19 cellular contexts compared by ENCODE assay signal in genomic region chr6:106872044-106872443, GRCh38.
DNase-seq lines count a peak whose midpoint lies in the region; ATAC-seq, FAIRE-seq and TF ChIP-seq lines count a peak whose summit lies in the region.
"Had no signal": no experiment of that assay in that cellular context is flagged by ENCODE, and none has a peak within 500 bp of the region (broad histone marks: within the 10 kb centered on the region; RNA-seq: fewer than 3 reads in every experiment).

No MANE protein-coding gene starts in this region.

- H3K27ac ChIP-seq in SK-N-SH (ENCODE audit: low read depth in 2 of 2, low read length in 1 of 2) (no peak overlapping the region), hepatocyte (peak overlapping the region; percentile 84), upper lobe of right lung (no peak overlapping the region)
- H3K27ac ChIP-seq: 22Rv1, ascending aorta, BLaER1, left lung, thoracic aorta had no signal

- WGBS in SK-N-SH (ENCODE audit: low lambda C conversion rate): 13% methylated on average over 3 of the region's 3 CpGs
- 16% methylated on average over 3 of the region's 3 CpGs for WGBS in hepatocyte (ENCODE audit: low lambda C conversion rate, missing lambda C conversion rate)

- H3K36me3 ChIP-seq in SK-N-SH (replicated peaks in 1 of 2; ENCODE audit: control insufficient read depth in 1 of 2, insufficient read depth in 2 of 2, low read length in 1 of 2) (no peaks in the 10 kb centered on the region), hepatocyte (replicated peaks; ENCODE audit: insufficient read depth, low read depth) (no peaks in the 10 kb centered on the region), upper lobe of right lung (no peaks in the 10 kb centered on the region)
- H3K36me3 ChIP-seq: ascending aorta, BLaER1, left lung, thoracic aorta had no signal

- no peaks in the 10 kb centered on the region for H4K20me1 ChIP-seq in SK-N-SH (ENCODE audit: insufficient read depth)
- no peaks in the 10 kb centered on the region for H4K20me1 ChIP-seq in hepatocyte (ENCODE audit: insufficient read depth, poor library complexity, severe bottlenecking)
- H4K20me1 ChIP-seq: BLaER1 had no signal

- CTCF ChIA-PET in SK-N-SH (lab: Yijun Ruan, JAX): interaction anchor here (1.0 kb wide), 1 partner anchor 107 kb away, joined by 3 read pairs; no protein-coding TSS in a partner anchor

- no peak for FAIRE-seq in urothelium cell line (lab: Jason Lieb, UNC)

- H3K4me3 ChIP-seq in SK-N-SH (ENCODE audit: low read depth in 2 of 2, low read length in 1 of 2) (no peak overlapping the region), hepatocyte (no peak overlapping the region), upper lobe of right lung (no peak overlapping the region)
- H3K4me3 ChIP-seq: ascending aorta, BLaER1, left lung, thoracic aorta had no signal

- POLR2A ChIA-PET in SK-N-SH (lab: Yijun Ruan, JAX): interaction anchor here (0.6 kb wide), 1 partner anchor 189 kb away, joined by 3 read pairs; no protein-coding TSS in a partner anchor

- no peak for TF ChIP-seq CTCF in SK-N-SH (IDR thresholded peaks at IDR 0.05)
- TF ChIP-seq CTCF in hepatocyte (IDR thresholded peaks at IDR 0.05; ENCODE audit: poor library complexity): no peak
- no peak for TF ChIP-seq CTCF in upper lobe of right lung (IDR thresholded peaks at IDR 0.05)

- H3K4me1 ChIP-seq in SK-N-SH (ENCODE audit: control insufficient read depth in 1 of 2, insufficient read depth in 2 of 2, low read depth in 1 of 2, low read length in 1 of 2): peaks cover 0 to 3% of the 10 kb centered on the region in 2 experiments; a peak in 1 of 4 replicates
- peaks cover 32% of the 10 kb centered on the region for H3K4me1 ChIP-seq in hepatocyte (ENCODE audit: insufficient read depth)
- no peaks in the 10 kb centered on the region for H3K4me1 ChIP-seq in upper lobe of right lung
- H3K4me1 ChIP-seq: ascending aorta, BLaER1, left lung had no signal

- no peak overlapping the region for H3K9ac ChIP-seq in SK-N-SH
- H3K9ac ChIP-seq: BLaER1 had no signal

- TF ChIP-seq EP300 in SK-N-SH (IDR thresholded peaks at IDR 0.05; ENCODE audit: borderline replicate concordance in 1 of 2, low read depth in 1 of 2, low read length in 1 of 2): peak in 1 of 2 experiments; percentile 46; a peak in 1 of 4 replicates

- peak; percentile 66 for DNase-seq in SK-N-SH
- peak; percentile 74 for DNase-seq in SK-N-DZ (ENCODE audit: low spot score)
- no peak for DNase-seq in hepatocyte (ENCODE audit: low spot score)
- DNase-seq in urothelium cell line (ENCODE audit: low spot score): peak; percentile 10
- DNase-seq in activated CD4-positive, CD25-positive, alpha-beta regulatory T cell (lab: John Stamatoyannopoulos, UW): no peak
- no peak for DNase-seq in upper lobe of right lung
- no peak for DNase-seq in cerebellum (ENCODE audit: low spot score)
- DNase-seq: activated CD4-positive, alpha-beta T cell treated with anti-CD3 and anti-CD28 coated beads, Interleukin-2, amount 10 ng/mL, durations not matched to agents 7 days and 5 days; activated naive CD4-positive, alpha-beta T cell treated with anti-CD3 and anti-CD28 coated beads for 36 hours; left lung; NCI-H2029 treated with DMSO at 0.1 percent for 48 hours; NCI-H526; stimulated activated CD4-positive, alpha-beta T cell treated with anti-CD3 and anti-CD28 coated beads, Interleukin-15, amount 100 ng/mL, for 24 hours had no signal

- H3K79me2 ChIP-seq in SK-N-SH (ENCODE audit: insufficient read depth) (no peaks in the 10 kb centered on the region), hepatocyte (no peaks in the 10 kb centered on the region)

- H3F3A ChIP-seq in SK-N-SH (replicated peaks; ENCODE audit: insufficient read depth): no peaks in the 10 kb centered on the region

- no peaks in the 10 kb centered on the region for H3K9me2 ChIP-seq in SK-N-SH
- no peaks in the 10 kb centered on the region for H3K9me2 ChIP-seq in hepatocyte (replicated peaks; ENCODE audit: insufficient read depth)

- intact Hi-C loops in upper lobe of right lung (cut with DNase I): no loop called here

- H3K4me2 ChIP-seq in SK-N-SH: no peak overlapping the region
- H3K4me2 ChIP-seq in hepatocyte: no peak overlapping the region
- H3K4me2 ChIP-seq: BLaER1 had no signal

- H3K27me3 ChIP-seq in SK-N-SH (ENCODE audit: insufficient read depth): no peaks in the 10 kb centered on the region
- no peaks in the 10 kb centered on the region for H3K27me3 ChIP-seq in hepatocyte
- no peaks in the 10 kb centered on the region for H3K27me3 ChIP-seq in upper lobe of right lung
- H3K27me3 ChIP-seq: ascending aorta, BLaER1, left lung had no signal

- ATAC-seq in SK-N-SH treated with all-trans-retinoic acid at 6 μM for 48 hours (no peak; the same call in 2 of the 3 replicates), upper lobe of right lung (no peak)
- ATAC-seq: left lung; stimulated activated effector memory CD8-positive, alpha-beta T cell treated with anti-CD3 and anti-CD28 coated beads, Interleukin-12 subunit alpha, Interleukin-12 subunit beta, amount 100 ng/mL, for 72 hours had no signal

- H3K9me3 ChIP-seq in SK-N-SH (no peaks in the 10 kb centered on the region), hepatocyte (ENCODE audit: low read depth) (no peaks in the 10 kb centered on the region), upper lobe of right lung (no peaks in the 10 kb centered on the region)
- H3K9me3 ChIP-seq: ascending aorta, thoracic aorta had no signal

- no peak overlapping the region for H2AFZ ChIP-seq in SK-N-SH (ENCODE audit: low read depth)
- no peak overlapping the region for H2AFZ ChIP-seq in hepatocyte

- 0 out of 2 replicates have a peak, but pooled peaks have one; percentile 9 for TF ChIP-seq RAD21 in SK-N-SH (IDR thresholded peaks at IDR 0.05; ENCODE audit: low read length)

TF ChIP-seq in SK-N-SH, 30 proteins besides CTCF, POLR2A, EP300 and RAD21:
- TF ChIP-seq FOSL2 (IDR thresholded peaks at IDR 0.05; ENCODE audit: borderline replicate concordance, low read depth) (no peak), GATA2 (CRISPR knock-in tag; IDR thresholded peaks at IDR 0.05) (peak; percentile 71), RCOR1 (IDR thresholded peaks at IDR 0.05; ENCODE audit: low read length) (peak; percentile 53; the same call in 1 of the 2 replicates), CHD2 (IDR thresholded peaks at IDR 0.05; ENCODE audit: low read length, partially characterized antibody) (peak; percentile 17), RXRA (IDR thresholded peaks at IDR 0.05; ENCODE audit: borderline replicate concordance, low read depth) (no peak)
TF ChIP-seq in SK-N-SH: peak in this region for 3.

TF ChIP-seq in SK-N-SH treated with all-trans-retinoic acid at 6 μM for 48 hours, 23 proteins besides CTCF, POLR2A, EP300 and RAD21 (continues in another document):
- TF ChIP-seq CREB5 (CRISPR knock-in tag; IDR thresholded peaks at IDR 0.05; ENCODE audit: low read depth): no peak
- no peak for TF ChIP-seq ZC3H10 (CRISPR knock-in tag; IDR thresholded peaks at IDR 0.05)
- no peak for TF ChIP-seq RARB (CRISPR knock-in tag; IDR thresholded peaks at IDR 0.05)
- no peak for TF ChIP-seq CSDC2 (CRISPR knock-in tag; IDR thresholded peaks at IDR 0.05)
- TF ChIP-seq ZNF8 (CRISPR knock-in tag; IDR thresholded peaks at IDR 0.05): no peak
- no peak for TF ChIP-seq ZFP30 (CRISPR knock-in tag; IDR thresholded peaks at IDR 0.05)
- TF ChIP-seq PATZ1 (CRISPR knock-in tag; IDR thresholded peaks at IDR 0.05; ENCODE audit: borderline replicate concordance): no peak
- TF ChIP-seq SNAI2 (CRISPR knock-in tag; IDR thresholded peaks at IDR 0.05): no peak

Comparison
In these comparisons a context has a peak if more than half of its experiments do, and no peak if none do; other contexts are left out.
1. DNase-seq: peak in SK-N-SH (single experiment), SK-N-DZ (single experiment) and urothelium cell line (single experiment); none in hepatocyte (single experiment), activated CD4-positive, CD25-positive, alpha-beta regulatory T cell (0 of 4), upper lobe of right lung (single experiment) and cerebellum (single experiment).